1 cellular context compared by ENCODE assay signal in the genomic region with DNA sequence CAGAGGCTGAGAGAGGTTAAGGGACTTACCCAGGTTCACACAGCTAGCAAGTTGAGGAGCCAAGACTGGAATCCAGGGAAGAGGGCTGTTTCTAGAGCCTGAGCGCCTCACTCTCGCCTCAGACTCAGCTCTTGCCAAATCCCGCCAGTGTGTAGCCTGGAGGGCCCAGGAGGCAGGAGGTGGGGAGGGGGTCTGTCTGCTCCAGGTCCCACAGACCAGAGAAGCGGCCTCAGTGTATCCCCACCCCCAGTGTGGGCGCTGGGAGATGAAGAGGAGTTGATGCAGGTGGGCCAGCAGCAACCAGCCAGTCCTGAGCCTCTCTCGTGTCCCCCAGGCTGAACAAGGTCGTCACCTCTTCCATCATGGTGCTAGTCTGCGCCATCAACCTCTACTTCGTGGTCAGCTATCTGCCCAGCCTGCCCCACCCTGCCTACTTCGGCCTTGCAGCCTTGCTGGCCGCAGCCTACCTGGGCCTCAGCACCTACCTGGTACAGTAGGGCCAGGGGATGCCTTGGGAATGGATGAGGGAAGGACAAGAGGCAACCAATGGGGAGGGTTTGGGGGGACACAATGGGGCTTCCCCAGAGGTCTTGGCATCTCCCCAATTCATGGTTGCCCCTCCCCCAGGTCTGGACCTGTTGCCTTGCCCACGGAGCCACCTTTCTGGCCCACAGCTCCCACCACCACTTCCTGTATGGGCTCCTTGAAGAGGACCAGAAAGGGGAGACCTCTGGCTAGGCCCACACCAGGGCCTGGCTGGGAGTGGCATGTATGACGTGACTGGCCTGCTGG.
TF ChIP-seq lines count a peak whose summit lies in the region.

No MANE protein-coding gene starts in this region.

TF ChIP-seq in HepG2, 621 proteins besides CTCF, POLR2A, EP300 and RAD21 (continued from another document):
- no peak for TF ChIP-seq ZKSCAN1 (IDR thresholded peaks at IDR 0.05; ENCODE audit: low read length)
- TF ChIP-seq, protein P1, sequence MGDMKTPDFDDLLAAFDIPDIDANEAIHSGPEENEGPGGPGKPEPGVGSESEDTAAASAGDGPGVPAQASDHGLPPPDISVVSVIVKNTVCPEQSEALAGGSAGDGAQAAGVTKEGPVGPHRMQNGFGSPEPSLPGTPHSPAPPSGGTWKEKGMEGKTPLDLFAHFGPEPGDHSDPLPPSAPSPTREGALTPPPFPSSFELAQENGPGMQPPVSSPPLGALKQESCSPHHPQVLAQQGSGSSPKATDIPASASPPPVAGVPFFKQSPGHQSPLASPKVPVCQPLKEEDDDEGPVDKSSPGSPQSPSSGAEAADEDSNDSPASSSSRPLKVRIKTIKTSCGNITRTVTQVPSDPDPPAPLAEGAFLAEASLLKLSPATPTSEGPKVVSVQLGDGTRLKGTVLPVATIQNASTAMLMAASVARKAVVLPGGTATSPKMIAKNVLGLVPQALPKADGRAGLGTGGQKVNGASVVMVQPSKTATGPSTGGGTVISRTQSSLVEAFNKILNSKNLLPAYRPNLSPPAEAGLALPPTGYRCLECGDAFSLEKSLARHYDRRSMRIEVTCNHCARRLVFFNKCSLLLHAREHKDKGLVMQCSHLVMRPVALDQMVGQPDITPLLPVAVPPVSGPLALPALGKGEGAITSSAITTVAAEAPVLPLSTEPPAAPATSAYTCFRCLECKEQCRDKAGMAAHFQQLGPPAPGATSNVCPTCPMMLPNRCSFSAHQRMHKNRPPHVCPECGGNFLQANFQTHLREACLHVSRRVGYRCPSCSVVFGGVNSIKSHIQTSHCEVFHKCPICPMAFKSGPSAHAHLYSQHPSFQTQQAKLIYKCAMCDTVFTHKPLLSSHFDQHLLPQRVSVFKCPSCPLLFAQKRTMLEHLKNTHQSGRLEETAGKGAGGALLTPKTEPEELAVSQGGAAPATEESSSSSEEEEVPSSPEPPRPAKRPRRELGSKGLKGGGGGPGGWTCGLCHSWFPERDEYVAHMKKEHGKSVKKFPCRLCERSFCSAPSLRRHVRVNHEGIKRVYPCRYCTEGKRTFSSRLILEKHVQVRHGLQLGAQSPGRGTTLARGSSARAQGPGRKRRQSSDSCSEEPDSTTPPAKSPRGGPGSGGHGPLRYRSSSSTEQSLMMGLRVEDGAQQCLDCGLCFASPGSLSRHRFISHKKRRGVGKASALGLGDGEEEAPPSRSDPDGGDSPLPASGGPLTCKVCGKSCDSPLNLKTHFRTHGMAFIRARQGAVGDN (CRISPR knock-in tag; IDR thresholded peaks at IDR 0.05): peak; percentile 45; the same call in 1 of the 2 replicates
- TF ChIP-seq, protein P2, sequence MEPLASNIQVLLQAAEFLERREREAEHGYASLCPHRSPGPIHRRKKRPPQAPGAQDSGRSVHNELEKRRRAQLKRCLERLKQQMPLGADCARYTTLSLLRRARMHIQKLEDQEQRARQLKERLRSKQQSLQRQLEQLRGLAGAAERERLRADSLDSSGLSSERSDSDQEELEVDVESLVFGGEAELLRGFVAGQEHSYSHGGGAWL (CRISPR knock-in tag; IDR thresholded peaks at IDR 0.05): no peak
- 0 out of 2 replicates have a peak, but pooled peaks have one; percentile 40 for TF ChIP-seq KLF13 (CRISPR knock-in tag; IDR thresholded peaks at IDR 0.05)
- no peak for TF ChIP-seq TARDBP (CRISPR knock-in tag; IDR thresholded peaks at IDR 0.05)
- TF ChIP-seq ZNF264 (CRISPR knock-in tag; IDR thresholded peaks at IDR 0.05): no peak
- no peak for TF ChIP-seq GATA4 (IDR thresholded peaks at IDR 0.05; ENCODE audit: borderline replicate concordance, low read depth)
- no peak for TF ChIP-seq ZFP37 (CRISPR knock-in tag; IDR thresholded peaks at IDR 0.05; ENCODE audit: borderline replicate concordance)
- no peak for TF ChIP-seq KAT7 (CRISPR knock-in tag; IDR thresholded peaks at IDR 0.05; ENCODE audit: borderline replicate concordance)
- TF ChIP-seq ZNF12 (CRISPR knock-in tag; IDR thresholded peaks at IDR 0.05): no peak
- no peak for TF ChIP-seq ZNF224 (CRISPR knock-in tag; IDR thresholded peaks at IDR 0.05)
- no peak for TF ChIP-seq KAT8 (CRISPR knock-in tag; IDR thresholded peaks at IDR 0.05)
- no peak for TF ChIP-seq SYNCRIP (IDR thresholded peaks at IDR 0.05; ENCODE audit: insufficient read depth, low read depth, low read length)
- no peak for TF ChIP-seq ZNF557 (CRISPR knock-in tag; IDR thresholded peaks at IDR 0.05)
- TF ChIP-seq, protein P3, sequence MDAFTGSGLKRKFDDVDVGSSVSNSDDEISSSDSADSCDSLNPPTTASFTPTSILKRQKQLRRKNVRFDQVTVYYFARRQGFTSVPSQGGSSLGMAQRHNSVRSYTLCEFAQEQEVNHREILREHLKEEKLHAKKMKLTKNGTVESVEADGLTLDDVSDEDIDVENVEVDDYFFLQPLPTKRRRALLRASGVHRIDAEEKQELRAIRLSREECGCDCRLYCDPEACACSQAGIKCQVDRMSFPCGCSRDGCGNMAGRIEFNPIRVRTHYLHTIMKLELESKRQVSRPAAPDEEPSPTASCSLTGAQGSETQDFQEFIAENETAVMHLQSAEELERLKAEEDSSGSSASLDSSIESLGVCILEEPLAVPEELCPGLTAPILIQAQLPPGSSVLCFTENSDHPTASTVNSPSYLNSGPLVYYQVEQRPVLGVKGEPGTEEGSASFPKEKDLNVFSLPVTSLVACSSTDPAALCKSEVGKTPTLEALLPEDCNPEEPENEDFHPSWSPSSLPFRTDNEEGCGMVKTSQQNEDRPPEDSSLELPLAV (CRISPR knock-in tag; conservative IDR thresholded peaks at IDR 0.05; ENCODE audit: low read depth): no peak
- TF ChIP-seq SMAD1 (CRISPR knock-in tag; IDR thresholded peaks at IDR 0.05; ENCODE audit: borderline replicate concordance, low read depth): no peak
- no peak for TF ChIP-seq ZNF205 (CRISPR knock-in tag; IDR thresholded peaks at IDR 0.05)
- TF ChIP-seq NAIF1 (CRISPR knock-in tag; IDR thresholded peaks at IDR 0.05; ENCODE audit: borderline replicate concordance): no peak
- TF ChIP-seq, protein P4, sequence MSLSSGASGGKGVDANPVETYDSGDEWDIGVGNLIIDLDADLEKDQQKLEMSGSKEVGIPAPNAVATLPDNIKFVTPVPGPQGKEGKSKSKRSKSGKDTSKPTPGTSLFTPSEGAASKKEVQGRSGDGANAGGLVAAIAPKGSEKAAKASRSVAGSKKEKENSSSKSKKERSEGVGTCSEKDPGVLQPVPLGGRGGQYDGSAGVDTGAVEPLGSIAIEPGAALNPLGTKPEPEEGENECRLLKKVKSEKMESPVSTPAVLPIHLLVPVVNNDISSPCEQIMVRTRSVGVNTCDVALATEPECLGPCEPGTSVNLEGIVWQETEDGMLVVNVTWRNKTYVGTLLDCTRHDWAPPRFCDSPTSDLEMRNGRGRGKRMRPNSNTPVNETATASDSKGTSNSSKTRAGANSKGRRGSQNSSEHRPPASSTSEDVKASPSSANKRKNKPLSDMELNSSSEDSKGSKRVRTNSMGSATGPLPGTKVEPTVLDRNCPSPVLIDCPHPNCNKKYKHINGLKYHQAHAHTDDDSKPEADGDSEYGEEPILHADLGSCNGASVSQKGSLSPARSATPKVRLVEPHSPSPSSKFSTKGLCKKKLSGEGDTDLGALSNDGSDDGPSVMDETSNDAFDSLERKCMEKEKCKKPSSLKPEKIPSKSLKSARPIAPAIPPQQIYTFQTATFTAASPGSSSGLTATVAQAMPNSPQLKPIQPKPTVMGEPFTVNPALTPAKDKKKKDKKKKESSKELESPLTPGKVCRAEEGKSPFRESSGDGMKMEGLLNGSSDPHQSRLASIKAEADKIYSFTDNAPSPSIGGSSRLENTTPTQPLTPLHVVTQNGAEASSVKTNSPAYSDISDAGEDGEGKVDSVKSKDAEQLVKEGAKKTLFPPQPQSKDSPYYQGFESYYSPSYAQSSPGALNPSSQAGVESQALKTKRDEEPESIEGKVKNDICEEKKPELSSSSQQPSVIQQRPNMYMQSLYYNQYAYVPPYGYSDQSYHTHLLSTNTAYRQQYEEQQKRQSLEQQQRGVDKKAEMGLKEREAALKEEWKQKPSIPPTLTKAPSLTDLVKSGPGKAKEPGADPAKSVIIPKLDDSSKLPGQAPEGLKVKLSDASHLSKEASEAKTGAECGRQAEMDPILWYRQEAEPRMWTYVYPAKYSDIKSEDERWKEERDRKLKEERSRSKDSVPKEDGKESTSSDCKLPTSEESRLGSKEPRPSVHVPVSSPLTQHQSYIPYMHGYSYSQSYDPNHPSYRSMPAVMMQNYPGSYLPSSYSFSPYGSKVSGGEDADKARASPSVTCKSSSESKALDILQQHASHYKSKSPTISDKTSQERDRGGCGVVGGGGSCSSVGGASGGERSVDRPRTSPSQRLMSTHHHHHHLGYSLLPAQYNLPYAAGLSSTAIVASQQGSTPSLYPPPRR (CRISPR knock-in tag; IDR thresholded peaks at IDR 0.05; ENCODE audit: borderline replicate concordance): 0 out of 2 replicates have a peak, but pooled peaks have one; percentile 32
- TF ChIP-seq ZKSCAN8 (CRISPR knock-in tag; IDR thresholded peaks at IDR 0.05; ENCODE audit: borderline replicate concordance): no peak
- no peak for TF ChIP-seq ZNF543 (CRISPR knock-in tag; IDR thresholded peaks at IDR 0.05)
- TF ChIP-seq FLYWCH1 (CRISPR knock-in tag; IDR thresholded peaks at IDR 0.05): no peak
- TF ChIP-seq, protein P5, sequence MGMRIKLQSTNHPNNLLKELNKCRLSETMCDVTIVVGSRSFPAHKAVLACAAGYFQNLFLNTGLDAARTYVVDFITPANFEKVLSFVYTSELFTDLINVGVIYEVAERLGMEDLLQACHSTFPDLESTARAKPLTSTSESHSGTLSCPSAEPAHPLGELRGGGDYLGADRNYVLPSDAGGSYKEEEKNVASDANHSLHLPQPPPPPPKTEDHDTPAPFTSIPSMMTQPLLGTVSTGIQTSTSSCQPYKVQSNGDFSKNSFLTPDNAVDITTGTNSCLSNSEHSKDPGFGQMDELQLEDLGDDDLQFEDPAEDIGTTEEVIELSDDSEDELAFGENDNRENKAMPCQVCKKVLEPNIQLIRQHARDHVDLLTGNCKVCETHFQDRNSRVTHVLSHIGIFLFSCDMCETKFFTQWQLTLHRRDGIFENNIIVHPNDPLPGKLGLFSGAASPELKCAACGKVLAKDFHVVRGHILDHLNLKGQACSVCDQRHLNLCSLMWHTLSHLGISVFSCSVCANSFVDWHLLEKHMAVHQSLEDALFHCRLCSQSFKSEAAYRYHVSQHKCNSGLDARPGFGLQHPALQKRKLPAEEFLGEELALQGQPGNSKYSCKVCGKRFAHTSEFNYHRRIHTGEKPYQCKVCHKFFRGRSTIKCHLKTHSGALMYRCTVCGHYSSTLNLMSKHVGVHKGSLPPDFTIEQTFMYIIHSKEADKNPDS (CRISPR knock-in tag; IDR thresholded peaks at IDR 0.05): 0 out of 2 replicates have a peak, but pooled peaks have one; percentile 58
- TF ChIP-seq, protein P6, sequence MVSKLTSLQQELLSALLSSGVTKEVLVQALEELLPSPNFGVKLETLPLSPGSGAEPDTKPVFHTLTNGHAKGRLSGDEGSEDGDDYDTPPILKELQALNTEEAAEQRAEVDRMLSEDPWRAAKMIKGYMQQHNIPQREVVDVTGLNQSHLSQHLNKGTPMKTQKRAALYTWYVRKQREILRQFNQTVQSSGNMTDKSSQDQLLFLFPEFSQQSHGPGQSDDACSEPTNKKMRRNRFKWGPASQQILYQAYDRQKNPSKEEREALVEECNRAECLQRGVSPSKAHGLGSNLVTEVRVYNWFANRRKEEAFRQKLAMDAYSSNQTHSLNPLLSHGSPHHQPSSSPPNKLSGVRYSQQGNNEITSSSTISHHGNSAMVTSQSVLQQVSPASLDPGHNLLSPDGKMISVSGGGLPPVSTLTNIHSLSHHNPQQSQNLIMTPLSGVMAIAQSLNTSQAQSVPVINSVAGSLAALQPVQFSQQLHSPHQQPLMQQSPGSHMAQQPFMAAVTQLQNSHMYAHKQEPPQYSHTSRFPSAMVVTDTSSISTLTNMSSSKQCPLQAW (CRISPR knock-in tag; IDR thresholded peaks at IDR 0.05): peak; percentile 59; the same call in 1 of the 2 replicates
- TF ChIP-seq HNF4A (CRISPR knock-in tag; IDR thresholded peaks at IDR 0.05): no peak
- no peak for TF ChIP-seq PRMT3 (CRISPR knock-in tag; IDR thresholded peaks at IDR 0.05; ENCODE audit: borderline replicate concordance, low read depth)
- TF ChIP-seq ZNF891 (CRISPR knock-in tag; IDR thresholded peaks at IDR 0.05): no peak
- TF ChIP-seq MTF2 (CRISPR knock-in tag; IDR thresholded peaks at IDR 0.05; ENCODE audit: borderline replicate concordance): 0 out of 2 replicates have a peak, but pooled peaks have one; percentile 57
- TF ChIP-seq FOXM1 (CRISPR knock-in tag; IDR thresholded peaks at IDR 0.05): no peak
- TF ChIP-seq, protein P7, sequence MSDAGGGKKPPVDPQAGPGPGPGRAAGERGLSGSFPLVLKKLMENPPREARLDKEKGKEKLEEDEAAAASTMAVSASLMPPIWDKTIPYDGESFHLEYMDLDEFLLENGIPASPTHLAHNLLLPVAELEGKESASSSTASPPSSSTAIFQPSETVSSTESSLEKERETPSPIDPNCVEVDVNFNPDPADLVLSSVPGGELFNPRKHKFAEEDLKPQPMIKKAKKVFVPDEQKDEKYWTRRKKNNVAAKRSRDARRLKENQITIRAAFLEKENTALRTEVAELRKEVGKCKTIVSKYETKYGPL (CRISPR knock-in tag; IDR thresholded peaks at IDR 0.05): no peak
- TF ChIP-seq EEA1 (CRISPR knock-in tag; IDR thresholded peaks at IDR 0.05; ENCODE audit: borderline replicate concordance): no peak
- TF ChIP-seq ZNF572 (CRISPR knock-in tag; IDR thresholded peaks at IDR 0.05): 0 out of 2 replicates have a peak, but pooled peaks have one; percentile 58
- TF ChIP-seq MXD4 (CRISPR knock-in tag; IDR thresholded peaks at IDR 0.05): no peak
- TF ChIP-seq FOXO1 (CRISPR knock-in tag; IDR thresholded peaks at IDR 0.05): no peak
- no peak for TF ChIP-seq CEBPG (CRISPR knock-in tag; IDR thresholded peaks at IDR 0.05)
- TF ChIP-seq HOXA9 (CRISPR knock-in tag; IDR thresholded peaks at IDR 0.05; ENCODE audit: borderline replicate concordance): no peak
- TF ChIP-seq, protein P8, sequence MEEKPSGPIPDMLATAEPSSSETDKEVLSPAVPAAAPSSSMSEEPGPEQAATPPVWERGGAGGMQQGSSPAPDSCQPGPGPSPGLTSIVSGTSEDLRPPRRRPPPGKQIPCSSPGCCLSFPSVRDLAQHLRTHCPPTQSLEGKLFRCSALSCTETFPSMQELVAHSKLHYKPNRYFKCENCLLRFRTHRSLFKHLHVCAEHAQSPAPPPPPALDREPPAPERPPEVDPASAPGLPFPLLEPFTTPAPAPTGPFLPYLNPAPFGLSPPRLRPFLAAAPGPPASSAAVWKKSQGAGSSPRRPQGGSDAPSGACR (CRISPR knock-in tag; IDR thresholded peaks at IDR 0.05): peak; percentile 71
